ENCODE assay signal across 1 cellular context in genomic region chr6:103769431-103769830, GRCh38.
TF ChIP-seq lines count a peak whose summit lies in the region.

No MANE protein-coding gene starts in this region.

TF ChIP-seq in H1, 55 proteins besides CTCF, POLR2A, EP300 and RAD21 (continued from another document):
- no peak for TF ChIP-seq CHD7 (IDR thresholded peaks at IDR 0.05; ENCODE audit: insufficient replicate concordance, low read length)
- no peak for TF ChIP-seq KDM1A (IDR thresholded peaks at IDR 0.05; ENCODE audit: borderline replicate concordance, low read length)
- no peak for TF ChIP-seq KDM5A (IDR thresholded peaks at IDR 0.05; ENCODE audit: low read length)
- no peak for TF ChIP-seq CBX5 (IDR thresholded peaks at IDR 0.05; ENCODE audit: low read depth, low read length)
- no peak for TF ChIP-seq SAP30 (IDR thresholded peaks at IDR 0.05; ENCODE audit: insufficient read depth, insufficient replicate concordance, low read length)
- TF ChIP-seq CHD2 (IDR thresholded peaks at IDR 0.05; ENCODE audit: low read length): no peak
- TF ChIP-seq SP1 (IDR thresholded peaks at IDR 0.05; ENCODE audit: low read depth, low read length): no peak
- no peak for TF ChIP-seq NANOG (IDR thresholded peaks at IDR 0.05; ENCODE audit: insufficient read depth, low read depth, low read length, poor library complexity, severe bottlenecking)
- TF ChIP-seq USF2 (IDR thresholded peaks at IDR 0.05; ENCODE audit: low read length): no peak
- TF ChIP-seq, protein P1, sequence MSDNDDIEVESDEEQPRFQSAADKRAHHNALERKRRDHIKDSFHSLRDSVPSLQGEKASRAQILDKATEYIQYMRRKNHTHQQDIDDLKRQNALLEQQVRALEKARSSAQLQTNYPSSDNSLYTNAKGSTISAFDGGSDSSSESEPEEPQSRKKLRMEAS (IDR thresholded peaks at IDR 0.05): no peak
- no peak for TF ChIP-seq TAF7 (optimal IDR thresholded peaks at IDR 0.05; ENCODE audit: borderline replicate concordance, low read depth, low read length)
- TF ChIP-seq ASH2L (IDR thresholded peaks at IDR 0.05; ENCODE audit: low read length): no peak
- no peak for TF ChIP-seq PHF8 (conservative IDR thresholded peaks at IDR 0.05; ENCODE audit: low read depth, low read length)
- no peak for TF ChIP-seq TCF12 (IDR thresholded peaks at IDR 0.05; ENCODE audit: low read depth, low read length)
- TF ChIP-seq SP4 (IDR thresholded peaks at IDR 0.05; ENCODE audit: low read length): no peak
